Comparison of ENCODE assay signal across 1 cellular context in genomic region chr2:216887132-216887531, GRCh38.
TF ChIP-seq lines count a peak whose summit lies in the region.

No MANE protein-coding gene starts in this region.

TF ChIP-seq in K562, 482 proteins besides CTCF, POLR2A, EP300 and RAD21 (continued from another document):
- TF ChIP-seq MBD1 (CRISPR knock-in tag; IDR thresholded peaks at IDR 0.05) (no peak), PTTG1 (tag; IDR thresholded peaks at IDR 0.05; ENCODE audit: low read depth) (no peak), MXD1 (CRISPR knock-in tag; IDR thresholded peaks at IDR 0.05; ENCODE audit: borderline replicate concordance, poor library complexity, severe bottlenecking) (no peak), ZBTB2 (IDR thresholded peaks at IDR 0.05) (no peak), TRIM28 (IDR thresholded peaks at IDR 0.05) (no peak), DLX4 (CRISPR knock-in tag; IDR thresholded peaks at IDR 0.05) (no peak), GATAD2A (IDR thresholded peaks at IDR 0.05) (no peak), ZNF778 (CRISPR knock-in tag; IDR thresholded peaks at IDR 0.05) (no peak)
TF ChIP-seq in K562: peak in this region for 0.
